ENCODE assay signal across 25 cellular contexts in the genomic region with DNA sequence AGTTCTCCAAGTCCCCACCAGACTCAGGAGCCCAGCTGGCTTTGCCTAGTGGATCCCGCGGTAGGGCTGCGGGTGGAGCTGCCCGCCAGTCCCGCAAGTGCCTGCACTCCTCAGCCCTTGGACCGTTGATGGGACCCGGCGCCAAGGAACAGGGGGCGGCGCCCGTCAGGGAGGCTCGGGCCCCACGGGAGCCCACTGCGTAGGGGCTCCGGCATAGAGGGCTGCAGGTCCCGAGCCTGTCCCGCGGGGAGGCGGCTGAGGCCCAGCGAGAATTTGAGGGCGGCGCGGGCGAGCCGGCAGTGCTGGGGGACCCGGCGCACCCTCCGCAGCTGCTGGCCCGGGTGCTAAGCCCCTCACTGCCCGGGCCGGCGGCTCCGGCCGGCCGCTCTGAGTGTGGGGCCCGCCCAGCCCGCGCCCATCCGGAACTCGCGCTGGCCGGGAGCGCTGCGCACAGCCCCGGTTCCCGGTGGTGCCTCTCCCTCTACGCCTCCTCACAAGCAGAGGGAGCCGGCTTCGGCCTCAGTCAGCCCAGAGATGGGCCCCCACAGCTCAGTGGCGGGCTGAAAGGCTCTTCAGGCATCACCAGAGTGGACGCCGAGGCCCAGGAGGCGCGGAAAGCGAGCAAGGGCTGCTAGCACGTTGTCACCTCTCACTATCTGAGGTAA.
"Had no signal": no experiment of that assay in that cellular context is flagged by ENCODE, and none has a peak within 500 bp of the region (broad histone marks: within the 10 kb centered on the region; RNA-seq: fewer than 3 reads in every experiment).

No MANE protein-coding gene starts in this region.

- H3K4me3 ChIP-seq: lung, mucosa of descending colon, prostate gland, right atrium auricular region, sigmoid colon, tibial artery, uterus had no signal

- H3K27me3 ChIP-seq: right atrium auricular region, sigmoid colon, tibial artery, uterus had no signal

- H3K27me3 Mint-ChIP-seq: dendritic cell treated with granulocyte-macrophage colony-stimulating factor and Interleukin-4, amounts not matched to agents 40 ng/mL and 50 ng/mL, for 4 days; effector memory CD8-positive, alpha-beta T cell; naive B cell; natural killer cell treated with Interleukin-12 subunit alpha and Interleukin-12 subunit beta and Interleukin-15 and Interleukin-18, amount 100 ng/mL, for 72 hours; stimulated activated naive CD8-positive, alpha-beta T cell treated with anti-CD3 and anti-CD28 coated beads, Interleukin-15, Interleukin-2, amounts not matched to agents 100 ng/mL and 50 ng/mL, for 24 hours; type B pancreatic cell had no signal

- H3K27ac Mint-ChIP-seq: dendritic cell treated with granulocyte-macrophage colony-stimulating factor and Interleukin-4, amounts not matched to agents 40 ng/mL and 50 ng/mL, for 4 days; mesothelial cell of epicardium; naive B cell; natural killer cell treated with Interleukin-12 subunit alpha and Interleukin-12 subunit beta and Interleukin-15 and Interleukin-18, amount 100 ng/mL, for 72 hours; stimulated activated effector memory CD8-positive, alpha-beta T cell treated with anti-CD3 and anti-CD28 coated beads, Interleukin-12 subunit alpha, Interleukin-12 subunit beta, amount 100 ng/mL, for 72 hours; stimulated activated naive CD8-positive, alpha-beta T cell treated with anti-CD3 and anti-CD28 coated beads, Interleukin-15, Interleukin-2, amounts not matched to agents 100 ng/mL and 50 ng/mL, for 24 hours; type B pancreatic cell had no signal

- H3K4me3 Mint-ChIP-seq: dendritic cell treated with granulocyte-macrophage colony-stimulating factor and Interleukin-4, amounts not matched to agents 40 ng/mL and 50 ng/mL, for 4 days; effector memory CD8-positive, alpha-beta T cell; mesothelial cell of epicardium; naive B cell; natural killer cell treated with Interleukin-12 subunit alpha and Interleukin-12 subunit beta and Interleukin-15 and Interleukin-18, amount 100 ng/mL, for 72 hours; neural crest cell; stimulated activated effector memory CD8-positive, alpha-beta T cell treated with anti-CD3 and anti-CD28 coated beads, Interleukin-12 subunit alpha, Interleukin-12 subunit beta, amount 100 ng/mL, for 72 hours; stimulated activated naive CD8-positive, alpha-beta T cell treated with anti-CD3 and anti-CD28 coated beads, Interleukin-15, Interleukin-2, amounts not matched to agents 100 ng/mL and 50 ng/mL, for 24 hours; type B pancreatic cell had no signal

- H3K4me1 Mint-ChIP-seq: mesothelial cell of epicardium; naive B cell; neural crest cell; stimulated activated effector memory CD8-positive, alpha-beta T cell treated with anti-CD3 and anti-CD28 coated beads, Interleukin-12 subunit alpha, Interleukin-12 subunit beta, amount 100 ng/mL, for 72 hours had no signal

- H3K27ac ChIP-seq: prostate gland, right atrium auricular region, sigmoid colon, tibial artery, uterus had no signal

- FAIRE-seq: colon, frontal cortex, kidney had no signal

- H3K9me3 Mint-ChIP-seq: neural crest cell, type B pancreatic cell had no signal

- H3K36me3 ChIP-seq: prostate gland, right atrium auricular region, sigmoid colon, tibial artery, uterus had no signal

- H3K4me1 ChIP-seq: prostate gland, right atrium auricular region, sigmoid colon, tibial artery, uterus had no signal

- H3K36me3 Mint-ChIP-seq: naive B cell; natural killer cell treated with Interleukin-12 subunit alpha and Interleukin-12 subunit beta and Interleukin-15 and Interleukin-18, amount 100 ng/mL, for 72 hours; stimulated activated effector memory CD8-positive, alpha-beta T cell treated with anti-CD3 and anti-CD28 coated beads, Interleukin-12 subunit alpha, Interleukin-12 subunit beta, amount 100 ng/mL, for 72 hours; type B pancreatic cell had no signal

- DNase-seq: caudate nucleus; cerebellar nuclear complex; effector memory CD8-positive, alpha-beta T cell; kidney; mesenchymal stem cell; naive B cell; sigmoid colon; stimulated activated CD4-positive, alpha-beta T cell treated with anti-CD3 and anti-CD28 coated beads, Interleukin-2, amount 100 ng/mL, for 24 hours; stimulated activated CD4-positive, alpha-beta T cell treated with anti-CD3 and anti-CD28 coated beads, Interleukin-4, amount 100 ng/mL, for 24 hours; tibial artery; uterus had no signal

- ATAC-seq: effector memory CD8-positive, alpha-beta T cell; left lobe of liver; mucosa of descending colon; natural killer cell treated with Interleukin-12 subunit alpha and Interleukin-12 subunit beta and Interleukin-15 and Interleukin-18, amount 100 ng/mL, for 72 hours; stimulated activated effector memory CD8-positive, alpha-beta T cell treated with anti-CD3 and anti-CD28 coated beads, Interleukin-12 subunit alpha, Interleukin-12 subunit beta, amount 100 ng/mL, for 72 hours had no signal

- H3K9me3 ChIP-seq: prostate gland, right atrium auricular region, sigmoid colon, tibial artery, uterus had no signal
